In the genomic region with DNA sequence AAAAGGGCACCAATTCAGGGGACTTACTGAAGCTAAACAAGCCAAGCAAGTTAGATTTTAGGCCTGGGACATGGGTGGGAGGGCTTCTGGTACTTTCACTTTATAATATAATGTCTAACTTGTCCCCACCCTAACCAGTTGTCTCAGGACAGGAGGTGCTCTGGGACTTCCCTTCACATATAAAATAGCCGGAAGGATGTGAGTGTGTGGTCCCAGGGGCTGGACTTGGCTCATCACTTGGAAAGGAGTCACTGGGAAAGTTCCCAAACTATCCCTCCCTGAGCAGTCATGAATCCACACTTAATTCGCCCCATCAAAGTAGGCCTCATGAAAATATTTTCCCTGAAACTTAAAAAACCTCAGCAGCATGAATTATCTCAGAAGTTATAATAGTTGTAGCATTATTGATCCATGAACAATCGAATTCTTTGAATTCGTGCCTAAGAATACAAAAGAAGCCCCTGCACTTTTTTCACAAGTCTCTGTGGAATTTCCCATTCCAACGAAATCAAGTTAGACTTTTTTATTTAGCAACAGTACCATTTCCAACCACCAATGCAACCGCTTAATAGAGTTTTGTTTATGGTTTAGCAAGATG, we compare ENCODE assay signal across 10 cellular contexts.
DNase-seq lines count a peak whose midpoint lies in the region; ATAC-seq and TF ChIP-seq lines count a peak whose summit lies in the region.
"Had no signal": no experiment of that assay in that cellular context is flagged by ENCODE, and none has a peak within 500 bp of the region (broad histone marks: within the 10 kb centered on the region; RNA-seq: fewer than 3 reads in every experiment).

No MANE protein-coding gene starts in this region.

- H3K4me2 ChIP-seq in osteoblast (ENCODE audit: insufficient read depth, low read length) (peak overlapping the region; percentile 66), PC-3 (ENCODE audit: low read length) (no peak overlapping the region)

- no peak overlapping the region for H3K27ac Mint-ChIP-seq in activated T-helper 17 cell treated with anti-CD3 and anti-CD28 coated beads, Interleukin-2, amount 50 U/mL, for 72 hours

- CTCF ChIA-PET in AG04449 (lab: Yijun Ruan, JAX) (interaction anchor here (0.8 to 1.3 kb wide), 3 partner anchors 17 to 50 kb away, joined by 3 to 4 read pairs (median 3); no protein-coding TSS in a partner anchor), PC-3 (lab: Charles Lee) (no interaction called here)

- BruUV-seq in PC-3 (replicated peaks; lab: Mats Ljungman, UMichigan): no TSS peak

- H3K27me3 ChIP-seq in esophagus squamous epithelium: no peaks in the 10 kb centered on the region
- H3K27me3 ChIP-seq in osteoblast (ENCODE audit: insufficient read depth, low read length): no peaks in the 10 kb centered on the region
- peaks cover 8% of the 10 kb centered on the region; the same call in 1 of the 2 replicates for H3K27me3 ChIP-seq in PC-3 (ENCODE audit: low read length)

- H3K4me3 Mint-ChIP-seq in activated T-helper 17 cell treated with anti-CD3 and anti-CD28 coated beads, Interleukin-2, amount 50 U/mL, for 72 hours: no peak overlapping the region

- intact Hi-C loops in esophagus squamous epithelium (cut with DNase I) (no loop called here), PC-3 (cut with micrococcal nuclease) (no loop called here)

- TF ChIP-seq POLR2A in esophagus squamous epithelium (IDR thresholded peaks at IDR 0.05): no peak

- H3K27ac ChIP-seq in esophagus squamous epithelium: peak overlapping the region in 3 of 4 donors; percentile 38 to 76 (median 62)
- H3K27ac ChIP-seq in osteoblast (ENCODE audit: low read depth, low read length): peak overlapping the region; percentile 63
- H3K27ac ChIP-seq in PC-3 (ENCODE audit: low read length): no peak overlapping the region

- H3K79me2 ChIP-seq in osteoblast (ENCODE audit: insufficient read depth, low read length) (no peaks in the 10 kb centered on the region), PC-3 (ENCODE audit: low read length) (no peaks in the 10 kb centered on the region)

- no peaks in the 10 kb centered on the region for H3K9me2 ChIP-seq in PC-3 (replicated peaks; ENCODE audit: low read length)

- POLR2A ChIA-PET in AG04449 (lab: Yijun Ruan, JAX) (no interaction called here), PC-3 (lab: Charles Lee; ENCODE audit: unreplicated experiment) (no interaction called here)

- TF ChIP-seq CTCF in AG04449 (IDR thresholded peaks at IDR 0.05; ENCODE audit: insufficient read depth, low read length, missing control alignments) (no peak), esophagus squamous epithelium (IDR thresholded peaks at IDR 0.05) (no peak), osteoblast (IDR thresholded peaks at IDR 0.05; ENCODE audit: extremely low read depth, low read depth, low read length) (peak; percentile 13), PC-3 (conservative IDR thresholded peaks at IDR 0.05; ENCODE audit: low read depth, low read length) (no peak)

- peak; percentile 62 for ATAC-seq in HG03196 (IDR thresholded peaks at IDR 0.05; ENCODE audit: unreplicated experiment)
- no peak for ATAC-seq in activated T-helper 17 cell treated with anti-CD3 and anti-CD28 coated beads, Interleukin-2, amount 50 U/mL, for 72 hours (replicated peaks)
- no peak for ATAC-seq in PC-3

- WGBS in esophagus squamous epithelium, 2 donors: 48 to 66% methylated on average over 6 of the region's 6 CpGs

- H3K27me3 Mint-ChIP-seq in activated T-helper 17 cell treated with anti-CD3 and anti-CD28 coated beads, Interleukin-2, amount 50 U/mL, for 72 hours: peaks cover 4% of the 10 kb centered on the region

- no peaks in the 10 kb centered on the region for H3F3A ChIP-seq in PC-3 (ENCODE audit: low read length, unreplicated experiment)

- H3K4me1 ChIP-seq in esophagus squamous epithelium (peaks cover 0 to 19% (median 5%) of the 10 kb centered on the region in 3 donors), osteoblast (ENCODE audit: insufficient read depth, low read length) (peaks cover 21% of the 10 kb centered on the region), PC-3 (ENCODE audit: insufficient read depth, low read length) (no peaks in the 10 kb centered on the region)

- DNase-seq in AG04449 (ENCODE audit: low read depth, low spot score) (peak; percentile 28), esophagus squamous epithelium (lab: John Stamatoyannopoulos, UW) (no peak), osteoblast (ENCODE audit: insufficient read length, low spot score, missing footprints) (no peak), DMS114 treated with DMSO at 0.1 percent for 48 hours (lab: John Stamatoyannopoulos, UW; ENCODE audit: unreplicated experiment) (no peak), NCI-H1105 treated with DMSO at 0.1 percent for 48 hours (lab: John Stamatoyannopoulos, UW) (no peak), PC-3 (no peak)
- DNase-seq: activated CD8-positive, alpha-beta memory T cell treated with anti-CD3 and anti-CD28 coated beads, Interleukin-2, amount 50 U/mL, for 48 hours; occipital lobe had no signal

- no peaks in the 10 kb centered on the region for H3K36me3 Mint-ChIP-seq in activated T-helper 17 cell treated with anti-CD3 and anti-CD28 coated beads, Interleukin-2, amount 50 U/mL, for 72 hours (ENCODE audit: low read depth)

- H3K36me3 ChIP-seq in esophagus squamous epithelium (no peaks in the 10 kb centered on the region), osteoblast (ENCODE audit: insufficient read depth, low read length) (no peaks in the 10 kb centered on the region), PC-3 (ENCODE audit: low read depth, low read length) (no peaks in the 10 kb centered on the region)

- peak overlapping the region; percentile 40 for H2AFZ ChIP-seq in osteoblast (ENCODE audit: low read length)
- H2AFZ ChIP-seq in PC-3 (ENCODE audit: low read length): no peak overlapping the region

- no peaks in the 10 kb centered on the region for H4K20me1 ChIP-seq in osteoblast (ENCODE audit: insufficient read depth, low read length)
- no peaks in the 10 kb centered on the region for H4K20me1 ChIP-seq in PC-3 (ENCODE audit: low read length)

- no peaks in the 10 kb centered on the region for H3K4me1 Mint-ChIP-seq in activated T-helper 17 cell treated with anti-CD3 and anti-CD28 coated beads, Interleukin-2, amount 50 U/mL, for 72 hours

- H3K9me3 ChIP-seq in esophagus squamous epithelium: no peaks in the 10 kb centered on the region
- no peaks in the 10 kb centered on the region for H3K9me3 ChIP-seq in osteoblast (ENCODE audit: low read depth, low read length)
- H3K9me3 ChIP-seq in PC-3 (ENCODE audit: low read length): no peaks in the 10 kb centered on the region

- H3K9me3 Mint-ChIP-seq in activated T-helper 17 cell treated with anti-CD3 and anti-CD28 coated beads, Interleukin-2, amount 50 U/mL, for 72 hours: no peaks in the 10 kb centered on the region

- H3K4me3 ChIP-seq in AG04449 (ENCODE audit: low read depth, low read length) (no peak overlapping the region), esophagus squamous epithelium (no peak overlapping the region), osteoblast (ENCODE audit: insufficient read depth, low read length) (no peak overlapping the region), PC-3 (ENCODE audit: low read length) (no peak overlapping the region)

- no peak overlapping the region for H3K9ac ChIP-seq in PC-3 (ENCODE audit: low read length)
